Comparison of ENCODE assay signal across 1 cellular context in genomic region chr18:8982416-8983183, GRCh38.
TF ChIP-seq lines count a peak whose summit lies in the region.

No MANE protein-coding gene starts in this region.

TF ChIP-seq in HepG2, 621 proteins besides CTCF, POLR2A, EP300 and RAD21 (continued from another document):
- TF ChIP-seq BCL3 (CRISPR knock-in tag; IDR thresholded peaks at IDR 0.05) (no peak), ZNF652 (CRISPR knock-in tag; IDR thresholded peaks at IDR 0.05; ENCODE audit: borderline replicate concordance, low read depth) (peak; percentile 29; the same call in 1 of the 2 replicates), HMG20B (CRISPR knock-in tag; conservative IDR thresholded peaks at IDR 0.05) (no peak)
